ENCODE assay signal across 1 cellular context in the genomic region with DNA sequence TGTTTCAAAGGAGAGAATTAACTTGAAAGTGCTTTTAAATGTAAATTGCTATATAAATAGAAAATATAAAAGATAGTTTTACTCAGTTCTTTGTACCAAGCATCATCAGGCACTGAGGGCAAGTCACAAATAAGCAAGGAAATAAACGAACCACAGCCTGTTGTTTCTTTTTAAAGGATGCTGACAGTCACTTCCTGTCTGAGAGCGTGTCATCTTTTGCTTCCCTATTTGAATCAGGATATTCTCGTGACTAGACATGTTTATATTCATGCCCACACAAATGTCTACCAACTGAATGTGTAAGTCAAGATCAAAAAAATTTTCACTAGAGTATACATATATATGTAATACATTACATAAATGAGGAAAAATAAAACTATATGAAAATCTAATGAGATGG.
TF ChIP-seq lines count a peak whose summit lies in the region.

No MANE protein-coding gene starts in this region.

TF ChIP-seq in HepG2, 621 proteins besides CTCF, POLR2A, EP300 and RAD21:
- TF ChIP-seq, protein P1, sequence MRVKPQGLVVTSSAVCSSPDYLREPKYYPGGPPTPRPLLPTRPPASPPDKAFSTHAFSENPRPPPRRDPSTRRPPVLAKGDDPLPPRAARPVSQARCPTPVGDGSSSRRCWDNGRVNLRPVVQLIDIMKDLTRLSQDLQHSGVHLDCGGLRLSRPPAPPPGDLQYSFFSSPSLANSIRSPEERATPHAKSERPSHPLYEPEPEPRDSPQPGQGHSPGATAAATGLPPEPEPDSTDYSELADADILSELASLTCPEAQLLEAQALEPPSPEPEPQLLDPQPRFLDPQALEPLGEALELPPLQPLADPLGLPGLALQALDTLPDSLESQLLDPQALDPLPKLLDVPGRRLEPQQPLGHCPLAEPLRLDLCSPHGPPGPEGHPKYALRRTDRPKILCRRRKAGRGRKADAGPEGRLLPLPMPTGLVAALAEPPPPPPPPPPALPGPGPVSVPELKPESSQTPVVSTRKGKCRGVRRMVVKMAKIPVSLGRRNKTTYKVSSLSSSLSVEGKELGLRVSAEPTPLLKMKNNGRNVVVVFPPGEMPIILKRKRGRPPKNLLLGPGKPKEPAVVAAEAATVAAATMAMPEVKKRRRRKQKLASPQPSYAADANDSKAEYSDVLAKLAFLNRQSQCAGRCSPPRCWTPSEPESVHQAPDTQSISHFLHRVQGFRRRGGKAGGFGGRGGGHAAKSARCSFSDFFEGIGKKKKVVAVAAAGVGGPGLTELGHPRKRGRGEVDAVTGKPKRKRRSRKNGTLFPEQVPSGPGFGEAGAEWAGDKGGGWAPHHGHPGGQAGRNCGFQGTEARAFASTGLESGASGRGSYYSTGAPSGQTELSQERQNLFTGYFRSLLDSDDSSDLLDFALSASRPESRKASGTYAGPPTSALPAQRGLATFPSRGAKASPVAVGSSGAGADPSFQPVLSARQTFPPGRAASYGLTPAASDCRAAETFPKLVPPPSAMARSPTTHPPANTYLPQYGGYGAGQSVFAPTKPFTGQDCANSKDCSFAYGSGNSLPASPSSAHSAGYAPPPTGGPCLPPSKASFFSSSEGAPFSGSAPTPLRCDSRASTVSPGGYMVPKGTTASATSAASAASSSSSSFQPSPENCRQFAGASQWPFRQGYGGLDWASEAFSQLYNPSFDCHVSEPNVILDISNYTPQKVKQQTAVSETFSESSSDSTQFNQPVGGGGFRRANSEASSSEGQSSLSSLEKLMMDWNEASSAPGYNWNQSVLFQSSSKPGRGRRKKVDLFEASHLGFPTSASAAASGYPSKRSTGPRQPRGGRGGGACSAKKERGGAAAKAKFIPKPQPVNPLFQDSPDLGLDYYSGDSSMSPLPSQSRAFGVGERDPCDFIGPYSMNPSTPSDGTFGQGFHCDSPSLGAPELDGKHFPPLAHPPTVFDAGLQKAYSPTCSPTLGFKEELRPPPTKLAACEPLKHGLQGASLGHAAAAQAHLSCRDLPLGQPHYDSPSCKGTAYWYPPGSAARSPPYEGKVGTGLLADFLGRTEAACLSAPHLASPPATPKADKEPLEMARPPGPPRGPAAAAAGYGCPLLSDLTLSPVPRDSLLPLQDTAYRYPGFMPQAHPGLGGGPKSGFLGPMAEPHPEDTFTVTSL (CRISPR knock-in tag; IDR thresholded peaks at IDR 0.05; ENCODE audit: borderline replicate concordance): no peak
- TF ChIP-seq ISL2 (CRISPR knock-in tag; IDR thresholded peaks at IDR 0.05) (no peak), FOXK2 (IDR thresholded peaks at IDR 0.05) (no peak), FOXA3 (CRISPR knock-in tag; IDR thresholded peaks at IDR 0.05) (no peak), WIZ (CRISPR knock-in tag; IDR thresholded peaks at IDR 0.05) (no peak), TAF1 (CRISPR knock-in tag; IDR thresholded peaks at IDR 0.05) (no peak), ZNF724P (CRISPR knock-in tag; IDR thresholded peaks at IDR 0.05; ENCODE audit: borderline replicate concordance) (no peak), ZNF546 (CRISPR knock-in tag; conservative IDR thresholded peaks at IDR 0.05) (no peak), ZNF713 (CRISPR knock-in tag; IDR thresholded peaks at IDR 0.05) (no peak), NFYB (CRISPR knock-in tag; IDR thresholded peaks at IDR 0.05) (no peak), HCFC1 (IDR thresholded peaks at IDR 0.05; ENCODE audit: low read depth, low read length) (no peak), ZNF484 (CRISPR knock-in tag; IDR thresholded peaks at IDR 0.05; ENCODE audit: borderline replicate concordance, low read depth) (no peak), KLF13 (CRISPR knock-in tag; IDR thresholded peaks at IDR 0.05) (no peak), ZNF136 (CRISPR knock-in tag; IDR thresholded peaks at IDR 0.05; ENCODE audit: low read depth) (no peak), ATF6 (CRISPR knock-in tag; conservative IDR thresholded peaks at IDR 0.05) (no peak)
- TF ChIP-seq, protein P2, sequence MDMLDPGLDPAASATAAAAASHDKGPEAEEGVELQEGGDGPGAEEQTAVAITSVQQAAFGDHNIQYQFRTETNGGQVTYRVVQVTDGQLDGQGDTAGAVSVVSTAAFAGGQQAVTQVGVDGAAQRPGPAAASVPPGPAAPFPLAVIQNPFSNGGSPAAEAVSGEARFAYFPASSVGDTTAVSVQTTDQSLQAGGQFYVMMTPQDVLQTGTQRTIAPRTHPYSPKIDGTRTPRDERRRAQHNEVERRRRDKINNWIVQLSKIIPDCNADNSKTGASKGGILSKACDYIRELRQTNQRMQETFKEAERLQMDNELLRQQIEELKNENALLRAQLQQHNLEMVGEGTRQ (IDR thresholded peaks at IDR 0.05; ENCODE audit: low read depth, low read length): no peak
- TF ChIP-seq, protein P2 (CRISPR knock-in tag; IDR thresholded peaks at IDR 0.05; ENCODE audit: borderline replicate concordance): no peak
- TF ChIP-seq, protein P3, sequence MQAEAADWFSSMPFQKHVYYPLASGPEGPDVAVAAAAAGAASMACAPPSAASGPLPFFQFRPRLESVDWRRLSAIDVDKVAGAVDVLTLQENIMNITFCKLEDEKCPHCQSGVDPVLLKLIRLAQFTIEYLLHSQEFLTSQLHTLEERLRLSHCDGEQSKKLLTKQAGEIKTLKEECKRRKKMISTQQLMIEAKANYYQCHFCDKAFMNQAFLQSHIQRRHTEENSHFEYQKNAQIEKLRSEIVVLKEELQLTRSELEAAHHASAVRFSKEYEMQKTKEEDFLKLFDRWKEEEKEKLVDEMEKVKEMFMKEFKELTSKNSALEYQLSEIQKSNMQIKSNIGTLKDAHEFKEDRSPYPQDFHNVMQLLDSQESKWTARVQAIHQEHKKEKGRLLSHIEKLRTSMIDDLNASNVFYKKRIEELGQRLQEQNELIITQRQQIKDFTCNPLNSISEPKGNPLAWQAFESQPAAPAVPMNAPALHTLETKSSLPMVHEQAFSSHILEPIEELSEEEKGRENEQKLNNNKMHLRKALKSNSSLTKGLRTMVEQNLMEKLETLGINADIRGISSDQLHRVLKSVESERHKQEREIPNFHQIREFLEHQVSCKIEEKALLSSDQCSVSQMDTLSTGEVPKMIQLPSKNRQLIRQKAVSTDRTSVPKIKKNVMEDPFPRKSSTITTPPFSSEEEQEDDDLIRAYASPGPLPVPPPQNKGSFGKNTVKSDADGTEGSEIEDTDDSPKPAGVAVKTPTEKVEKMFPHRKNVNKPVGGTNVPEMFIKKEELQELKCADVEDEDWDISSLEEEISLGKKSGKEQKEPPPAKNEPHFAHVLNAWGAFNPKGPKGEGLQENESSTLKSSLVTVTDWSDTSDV (CRISPR knock-in tag; IDR thresholded peaks at IDR 0.05): no peak
